8 cellular contexts compared by ENCODE assay signal in the genomic region with DNA sequence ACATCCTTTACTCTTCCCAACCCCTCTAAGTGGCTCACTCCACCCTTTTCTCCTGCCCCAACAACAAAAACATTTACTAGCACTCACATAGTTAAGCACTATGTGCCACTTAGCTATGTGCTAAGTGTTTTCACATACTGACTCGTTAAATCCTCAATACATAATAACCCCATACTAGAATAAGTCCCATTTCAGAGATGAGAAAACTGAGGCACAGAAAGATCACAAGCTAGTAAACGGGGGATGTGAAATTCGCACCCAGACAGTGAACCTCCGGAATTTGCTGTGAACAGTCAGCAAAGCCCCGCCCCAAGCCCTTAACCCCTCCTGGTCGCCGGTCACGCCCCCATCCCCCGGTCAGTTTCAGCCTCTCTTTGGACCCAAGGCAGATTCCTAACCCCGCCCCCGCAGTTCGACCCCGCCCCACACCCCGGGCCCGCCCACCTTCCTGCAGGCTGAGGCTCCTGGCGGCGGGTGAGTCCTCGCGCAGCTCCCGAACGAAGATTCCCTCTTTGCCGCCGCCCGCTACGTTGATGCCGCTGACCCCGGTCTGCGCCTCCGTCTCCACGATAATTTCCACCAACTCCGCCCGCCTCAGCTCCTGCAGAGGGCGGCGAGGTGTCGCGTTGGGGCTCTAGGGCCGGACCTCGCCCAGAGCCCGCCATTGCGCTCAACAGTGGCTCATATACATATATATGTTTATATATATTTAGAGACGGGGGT. TPM values are rescaled to one million over a fixed set of nuclear protein-coding genes. Genes with fewer than 3 reads are reported as not detected.
DNase-seq lines count a peak whose midpoint lies in the region; ATAC-seq, FAIRE-seq and TF ChIP-seq lines count a peak whose summit lies in the region.

No MANE protein-coding gene starts in this region.

- no peak overlapping the region for H3K27ac ChIP-seq in H1 (ENCODE audit: low read depth, low read length)

- no peak overlapping the region for H2AK5ac ChIP-seq in H1 (ENCODE audit: low read depth, low read length)

- WGBS in H1 (ENCODE audit: extremely low coverage in 1 of 2, insufficient coverage in 1 of 2, insufficient read length in 1 of 2, insufficient replicate concordance in 2 of 2, low coverage in 1 of 2, low lambda C conversion rate in 2 of 2, missing lambda C conversion rate in 1 of 2), 2 experiments, result 5% methylated on average over 19 of the region's 41 CpGs; no CpG with 5 or more reads in 1 of the 2 experiments

- H2BK12ac ChIP-seq in H1 (ENCODE audit: low read depth, low read length), result 0 out of 2 replicates have a peak overlapping the region, but pooled peaks have one; percentile 39

- H3K36me3 ChIP-seq in H1 (ENCODE audit: control insufficient read depth in 2 of 4, insufficient read depth in 4 of 4, low read length in 3 of 4), result no peaks in the 10 kb centered on the region

- FAIRE-seq in H1 (lab: Jason Lieb, UNC), result peak; percentile 13

- TF ChIP-seq RAD21 in H1 (IDR thresholded peaks at IDR 0.05 in 1 of 2, conservative IDR thresholded peaks at IDR 0.05 in 1 of 2; ENCODE audit: low read depth in 2 of 2, low read length in 2 of 2), result no peak

- no peak overlapping the region for H3K23ac ChIP-seq in H1 (ENCODE audit: insufficient read length)

- peaks cover 0 to under 1% (median under 1%) of the 10 kb centered on the region in 4 experiments; a peak in 4 of 7 replicates for H3K27me3 ChIP-seq in H1 (replicated peaks in 1 of 4; ENCODE audit: control insufficient read depth in 3 of 4, extremely low read depth in 1 of 4, insufficient read depth in 3 of 4, low read length in 3 of 4)

- H3K9me3 ChIP-seq in H1 (ENCODE audit: insufficient read depth in 2 of 2, low read depth in 1 of 2, low read length in 1 of 2), result no peaks in the 10 kb centered on the region

- H3K9ac ChIP-seq in H1 (replicated peaks in 1 of 4; ENCODE audit: extremely low read depth in 1 of 4, low read depth in 3 of 4, low read length in 3 of 4), result no peak overlapping the region

- H3K4ac ChIP-seq in H1 (replicated peaks; ENCODE audit: insufficient read length, low read depth, low read length), result no peak overlapping the region

- H2BK20ac ChIP-seq in H1 (ENCODE audit: low read length), result no peak overlapping the region

- DNase-seq in AG09319 (ENCODE audit: extremely low read depth, low read depth), result peak; percentile 70
- DNase-seq in NCI-H82 treated with DMSO at 0.1 percent for 48 hours (lab: John Stamatoyannopoulos, UW; ENCODE audit: unreplicated experiment), result peak; percentile 80
- DNase-seq in activated CD8-positive, alpha-beta memory T cell treated with anti-CD3 and anti-CD28 coated beads for 4 hours (ENCODE audit: low read depth in 2 of 2), result peak; percentile 51 to 61
- DNase-seq in H1 (ENCODE audit: low read depth in 1 of 2, low spot score in 2 of 2), result peak; percentile 84 to 100
- peak; percentile 14 for DNase-seq in midbrain (lab: John Stamatoyannopoulos, UW)
- peak; percentile 81 to 90 for DNase-seq in stimulated activated CD8-positive, alpha-beta memory T cell treated with anti-CD3 and anti-CD28 coated beads, Interleukin-2, amount 100 ng/mL, for 48 hours (ENCODE audit: low read depth in 2 of 2)

- POLR2A ChIA-PET in H1 (lab: Charles Lee; ENCODE audit: partially characterized antibody), result interaction anchor here (0.6 to 2.2 kb wide), 15 partner anchors 9 to 976 kb away, joined by 3 to 16 read pairs (median 4); a partner anchor contains a TSS

- H2AFZ ChIP-seq in H1 (ENCODE audit: low read length), result no peak overlapping the region

- peak overlapping the region; percentile 75; the same call in 1 of the 2 replicates for H4K8ac ChIP-seq in H1 (ENCODE audit: extremely low read depth, insufficient read depth, low read length)

- H3K79me2 ChIP-seq in H1 (ENCODE audit: control insufficient read depth in 1 of 2, insufficient read depth in 2 of 2, low read length in 2 of 2), result no peaks in the 10 kb centered on the region

- peak overlapping the region; percentile 54 for H3K56ac ChIP-seq in H1 (replicated peaks; ENCODE audit: insufficient read length, low read depth, low read length)

- peak overlapping the region; percentile 71 for H3K18ac ChIP-seq in H1 (ENCODE audit: extremely low read depth, low read length)

- no peaks in the 10 kb centered on the region for H3K79me1 ChIP-seq in H1 (ENCODE audit: low read depth, low read length)

- peaks cover 9% of the 10 kb centered on the region; the same call in 1 of the 2 replicates for H3K23me2 ChIP-seq in H1 (ENCODE audit: low read depth, low read length)

- H2BK15ac ChIP-seq in H1 (ENCODE audit: low read length), result no peak overlapping the region

- no peak for TF ChIP-seq EP300 in H1 (IDR thresholded peaks at IDR 0.05; ENCODE audit: borderline replicate concordance in 1 of 2, low read depth in 2 of 2, low read length in 2 of 2)

- H4K91ac ChIP-seq in H1 (replicated peaks; ENCODE audit: insufficient read length, low read length), result no peak overlapping the region

- H2BK5ac ChIP-seq in H1 (ENCODE audit: low read depth, low read length), result no peak overlapping the region

- no peak overlapping the region for H3K14ac ChIP-seq in H1 (ENCODE audit: insufficient read length)

- H4K20me1 ChIP-seq in H1 (replicated peaks in 1 of 2; ENCODE audit: control insufficient read depth in 1 of 2, insufficient read depth in 2 of 2, low read length in 2 of 2), result no peaks in the 10 kb centered on the region

- CTCF ChIA-PET in H1 (lab: Charles Lee; ENCODE audit: partially characterized antibody), result interaction anchor here (0.5 to 2.6 kb wide), 11 partner anchors 10 to 145 kb away, joined by 3 to 15 read pairs (median 3); no protein-coding TSS in a partner anchor

- TF ChIP-seq CTCF in AG09319 (IDR thresholded peaks at IDR 0.05; ENCODE audit: low read depth, low read length), result no peak
- no peak for TF ChIP-seq CTCF in H1 (IDR thresholded peaks at IDR 0.05; ENCODE audit: control extremely low read depth in 1 of 3, insufficient read depth in 1 of 3, low read depth in 1 of 3, low read length in 3 of 3)

- H2BK120ac ChIP-seq in H1 (replicated peaks; ENCODE audit: low read depth, low read length), result no peak overlapping the region

- peak overlapping the region; percentile 48 to 77 (median 64) for H3K4me3 ChIP-seq in H1 (ENCODE audit: extremely low read depth in 1 of 4, insufficient read depth in 2 of 4, low read depth in 3 of 4, low read length in 4 of 4)

- ATAC-seq in GM19023 (IDR thresholded peaks at IDR 0.05; ENCODE audit: unreplicated experiment), result peak; percentile 69
- ATAC-seq in HG03342 (IDR thresholded peaks at IDR 0.05; ENCODE audit: unreplicated experiment), result peak; percentile 64

- peaks cover 0 to 7% (median 3%) of the 10 kb centered on the region in 4 experiments; a peak in 5 of 7 replicates for H3K4me1 ChIP-seq in H1 (replicated peaks in 1 of 4; ENCODE audit: control insufficient read depth in 3 of 4, insufficient read depth in 4 of 4, low read length in 3 of 4)

- no peak for TF ChIP-seq POLR2A in H1 (IDR thresholded peaks at IDR 0.05; ENCODE audit: control extremely low read depth in 1 of 2, low read depth in 2 of 2, low read length in 2 of 2)

- H4K5ac ChIP-seq in H1 (ENCODE audit: insufficient read length, low read depth, low read length), result no peak overlapping the region

- peak overlapping the region; percentile 72 to 87 for H3K4me2 ChIP-seq in H1 (ENCODE audit: insufficient read depth in 1 of 2, low read depth in 2 of 2, low read length in 2 of 2)

RNA-seq across cellular contexts. Expression of a gene that starts 9.8 kb away (rescaled TPM):
- 5.8 and 6.0 TPM in 2 replicates for total RNA-seq in H1 (2021; fragmentation: NEBNext Ultra II Directional; extraction: Animal tissue kit (Norgen Biotek cat#: 25700))
- polyA plus RNA-seq in H1 (2011; rRNA removed), result 2.8 and 3.8 TPM in 2 replicates
- polyA plus RNA-seq in H1 (2011; cell fraction: cytosol; rRNA removed), result 5.0 TPM
- 5.2 TPM for polyA plus RNA-seq in H1 (2011; cell fraction: nucleus; rRNA removed)
- 5.4 to 9.9 TPM (median 8.0 TPM) in 4 replicates for polyA plus RNA-seq in H1 (2012, experiment 1 of 2)
- polyA plus RNA-seq in H1 (2012, experiment 2 of 2), result 4.6 TPM
- polyA plus RNA-seq in H1 (2013, experiment 1 of 2), result 2.8 TPM
- 2.9 TPM for polyA plus RNA-seq in H1 (2013, experiment 2 of 2)
- polyA minus RNA-seq in H1 (2011; rRNA and poly(A)+ RNA removed), result 1.9 and 2.1 TPM in 2 replicates
- polyA minus RNA-seq in H1 (2011; cell fraction: cytosol; rRNA and poly(A)+ RNA removed), result 1.7 TPM
- 4.2 TPM for polyA minus RNA-seq in H1 (2011; cell fraction: nucleus; rRNA and poly(A)+ RNA removed)

RNA-seq across cellular contexts. Expression of a gene that starts 13.4 kb away (rescaled TPM):
- 0.15 and 0.29 TPM in 2 replicates for total RNA-seq in H1 (2021; fragmentation: NEBNext Ultra II Directional; extraction: Animal tissue kit (Norgen Biotek cat#: 25700))
- polyA plus RNA-seq in H1 (2011; rRNA removed), result 0.57 and 0.88 TPM in 2 replicates
- polyA plus RNA-seq in H1 (2011; cell fraction: cytosol; rRNA removed), result 0.70 TPM
- 0.66 TPM for polyA plus RNA-seq in H1 (2011; cell fraction: nucleus; rRNA removed)
- polyA plus RNA-seq in H1 (2012, experiment 1 of 2), result 0.31 to 0.48 TPM (median 0.34 TPM) in 4 replicates
- polyA plus RNA-seq in H1 (2012, experiment 2 of 2), result 0.16 TPM
- 0.18 TPM for polyA plus RNA-seq in H1 (2013, experiment 1 of 2)
- 0.26 TPM for polyA plus RNA-seq in H1 (2013, experiment 2 of 2)
- polyA minus RNA-seq in H1 (2011; rRNA and poly(A)+ RNA removed), result 0.09 and 0.37 TPM in 2 replicates
- polyA minus RNA-seq in H1 (2011; cell fraction: cytosol; rRNA and poly(A)+ RNA removed), result 0.44 TPM
- polyA minus RNA-seq in H1 (2011; cell fraction: nucleus; rRNA and poly(A)+ RNA removed), result 0.30 TPM

RNA-seq across cellular contexts. Expression of a gene that starts 22.4 kb away (rescaled TPM):
- 4.9 and 5.4 TPM in 2 replicates for total RNA-seq in H1 (2021; fragmentation: NEBNext Ultra II Directional; extraction: Animal tissue kit (Norgen Biotek cat#: 25700))
- polyA plus RNA-seq in H1 (2011; rRNA removed), result 6.6 and 8.0 TPM in 2 replicates
- polyA plus RNA-seq in H1 (2011; cell fraction: cytosol; rRNA removed), result 5.9 TPM
- polyA plus RNA-seq in H1 (2011; cell fraction: nucleus; rRNA removed), result 5.4 TPM
- 3.8 to 5.5 TPM (median 4.9 TPM) in 4 replicates for polyA plus RNA-seq in H1 (2012, experiment 1 of 2)
- polyA plus RNA-seq in H1 (2012, experiment 2 of 2), result 6.4 TPM
- 3.4 TPM for polyA plus RNA-seq in H1 (2013, experiment 1 of 2)
- polyA plus RNA-seq in H1 (2013, experiment 2 of 2), result 3.1 TPM
- polyA minus RNA-seq in H1 (2011; rRNA and poly(A)+ RNA removed), result 1.3 and 2.1 TPM in 2 replicates
- 2.4 TPM for polyA minus RNA-seq in H1 (2011; cell fraction: cytosol; rRNA and poly(A)+ RNA removed)
- 2.6 TPM for polyA minus RNA-seq in H1 (2011; cell fraction: nucleus; rRNA and poly(A)+ RNA removed)

RNA-seq across cellular contexts. Expression of a gene that starts 40.7 kb away (rescaled TPM):
- total RNA-seq in H1 (2021; fragmentation: NEBNext Ultra II Directional; extraction: Animal tissue kit (Norgen Biotek cat#: 25700)), result 32.1 and 33.4 TPM in 2 replicates
- 15.1 and 23.5 TPM in 2 replicates for polyA plus RNA-seq in H1 (2011; rRNA removed)
- polyA plus RNA-seq in H1 (2011; cell fraction: cytosol; rRNA removed), result 14.4 TPM
- 17.5 TPM for polyA plus RNA-seq in H1 (2011; cell fraction: nucleus; rRNA removed)
- 19.0 to 27.4 TPM (median 21.0 TPM) in 4 replicates for polyA plus RNA-seq in H1 (2012, experiment 1 of 2)
- polyA plus RNA-seq in H1 (2012, experiment 2 of 2), result 29.2 TPM
- 11.0 TPM for polyA plus RNA-seq in H1 (2013, experiment 1 of 2)
- polyA plus RNA-seq in H1 (2013, experiment 2 of 2), result 10.4 TPM
- polyA minus RNA-seq in H1 (2011; rRNA and poly(A)+ RNA removed), result 18.8 and 25.3 TPM in 2 replicates
- 34.3 TPM for polyA minus RNA-seq in H1 (2011; cell fraction: cytosol; rRNA and poly(A)+ RNA removed)
- 11.6 TPM for polyA minus RNA-seq in H1 (2011; cell fraction: nucleus; rRNA and poly(A)+ RNA removed)

RNA-seq across cellular contexts. Expression of a gene that starts 54.9 kb away (rescaled TPM):
- 180 and 189 TPM in 2 replicates for total RNA-seq in H1 (2021; fragmentation: NEBNext Ultra II Directional; extraction: Animal tissue kit (Norgen Biotek cat#: 25700))
- polyA plus RNA-seq in H1 (2011; rRNA removed), result 543 and 635 TPM in 2 replicates
- polyA plus RNA-seq in H1 (2011; cell fraction: cytosol; rRNA removed), result 255 TPM
- 346 TPM for polyA plus RNA-seq in H1 (2011; cell fraction: nucleus; rRNA removed)
- polyA plus RNA-seq in H1 (2012, experiment 1 of 2), result 187 to 251 TPM (median 244 TPM) in 4 replicates
- 306 TPM for polyA plus RNA-seq in H1 (2012, experiment 2 of 2)
- polyA plus RNA-seq in H1 (2013, experiment 1 of 2), result 352 TPM
- polyA plus RNA-seq in H1 (2013, experiment 2 of 2), result 331 TPM
- 184 and 186 TPM in 2 replicates for polyA minus RNA-seq in H1 (2011; rRNA and poly(A)+ RNA removed)
- 272 TPM for polyA minus RNA-seq in H1 (2011; cell fraction: cytosol; rRNA and poly(A)+ RNA removed)
- polyA minus RNA-seq in H1 (2011; cell fraction: nucleus; rRNA and poly(A)+ RNA removed), result 145 TPM

Comparison
In these comparisons a context has a peak if more than half of its experiments do, and no peak if none do; other contexts are left out.
1. DNase-seq: peak in every context shown above with its lines; median percentile 92 in H1; 86 in stimulated activated CD8-positive, alpha-beta memory T cell treated with anti-CD3 and anti-CD28 coated beads, Interleukin-2, amount 100 ng/mL, for 48 hours; 80 in NCI-H82 treated with DMSO at 0.1 percent for 48 hours; 70 in AG09319; 56 in activated CD8-positive, alpha-beta memory T cell treated with anti-CD3 and anti-CD28 coated beads for 4 hours; 14 in midbrain.